17 cellular contexts compared by ENCODE assay signal in the genomic region with DNA sequence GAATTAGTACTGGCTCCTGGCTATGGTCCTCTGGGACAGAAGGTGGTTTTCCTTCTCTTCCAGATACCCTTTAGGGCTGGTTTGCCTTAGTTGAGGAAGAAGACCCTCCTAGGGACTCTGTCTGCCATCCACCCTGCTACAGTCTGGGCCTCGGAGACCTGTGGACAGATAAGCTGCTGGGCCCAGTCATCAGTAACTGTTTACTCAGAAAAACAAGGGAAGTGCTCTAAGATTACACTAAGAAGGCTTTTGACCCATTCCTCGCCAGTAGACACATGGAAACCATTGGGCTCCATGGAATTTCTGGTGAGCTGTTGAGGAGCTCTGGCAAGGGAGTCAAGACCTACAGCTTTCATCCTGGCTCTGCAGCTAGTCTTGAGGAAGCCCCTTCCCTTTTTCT. TPM values are rescaled to one million over a fixed set of nuclear protein-coding genes. Genes with fewer than 3 reads are reported as not detected.
A peak's percentile ranks its signal among the peaks of the same experiment; 100 is the strongest.
DNase-seq lines count a peak whose midpoint lies in the region; ATAC-seq and TF ChIP-seq lines count a peak whose summit lies in the region.
"Had no signal": no experiment of that assay in that cellular context is flagged by ENCODE, and none has a peak within 500 bp of the region (broad histone marks: within the 10 kb centered on the region; RNA-seq: fewer than 3 reads in every experiment).

No MANE protein-coding gene starts in this region.

- H3K4me1 Mint-ChIP-seq in activated CD8-positive, alpha-beta T cell treated with anti-CD3 and anti-CD28 coated beads for 36 hours (ENCODE audit: low read depth) = peaks cover 75% of the 10 kb centered on the region
- H3K4me1 Mint-ChIP-seq in activated CD8-positive, alpha-beta T cell treated with anti-CD3 and anti-CD28 coated beads, Interleukin-2, amount 10 ng/mL, durations not matched to agents 7 days and 5 days (ENCODE audit: low read depth) = peaks cover 63% of the 10 kb centered on the region
- H3K4me1 Mint-ChIP-seq in T-helper 17 cell = peaks cover 62% of the 10 kb centered on the region

- no peaks in the 10 kb centered on the region for H3K27me3 Mint-ChIP-seq in activated CD8-positive, alpha-beta T cell treated with anti-CD3 and anti-CD28 coated beads for 36 hours
- no peaks in the 10 kb centered on the region for H3K27me3 Mint-ChIP-seq in activated CD8-positive, alpha-beta T cell treated with anti-CD3 and anti-CD28 coated beads, Interleukin-2, amount 10 ng/mL, durations not matched to agents 7 days and 5 days (ENCODE audit: low read depth)
- H3K27me3 Mint-ChIP-seq in T-helper 17 cell = no peaks in the 10 kb centered on the region
- H3K27me3 Mint-ChIP-seq: dendritic cell treated with granulocyte-macrophage colony-stimulating factor and Interleukin-4, amounts not matched to agents 40 ng/mL and 50 ng/mL, for 4 days had no signal

- H3K36me3 Mint-ChIP-seq in activated CD8-positive, alpha-beta T cell treated with anti-CD3 and anti-CD28 coated beads for 36 hours (ENCODE audit: low read depth) = peaks cover 29% of the 10 kb centered on the region
- H3K36me3 Mint-ChIP-seq in activated CD8-positive, alpha-beta T cell treated with anti-CD3 and anti-CD28 coated beads, Interleukin-2, amount 10 ng/mL, durations not matched to agents 7 days and 5 days (ENCODE audit: low read depth) = peaks cover 18% of the 10 kb centered on the region
- H3K36me3 Mint-ChIP-seq in T-helper 17 cell (ENCODE audit: low read depth) = no peaks in the 10 kb centered on the region

- no peak for DNase-seq in activated CD8-positive, alpha-beta T cell treated with anti-CD3 and anti-CD28 coated beads for 36 hours
- DNase-seq in activated CD8-positive, alpha-beta T cell treated with anti-CD3 and anti-CD28 coated beads, Interleukin-2, amount 10 ng/mL, durations not matched to agents 7 days and 5 days = no peak
- no peak for DNase-seq in T-helper 17 cell
- peak; percentile 22 for DNase-seq in fibroblast of mammary gland (ENCODE audit: low read depth)
- DNase-seq in head of caudate nucleus = no peak
- no peak for DNase-seq in cortex of kidney (lab: John Stamatoyannopoulos, UW)
- DNase-seq: activated CD4-positive, alpha-beta T cell treated with anti-CD3 and anti-CD28 coated beads, Interleukin-2, amount 50 U/mL, for 48 hours; EL; heart right ventricle; NCI-H2081 treated with DMSO at 0.1 percent for 48 hours; NCI-H526; nucleus accumbens; T1000; tibial artery had no signal

- CTCF ChIA-PET in activated CD8-positive, alpha-beta T cell treated with anti-CD3 and anti-CD28 coated beads for 36 hours (lab: Charles Lee) = no interaction called here
- CTCF ChIA-PET in activated CD8-positive, alpha-beta T cell treated with anti-CD3 and anti-CD28 coated beads, Interleukin-2, amount 10 ng/mL, durations not matched to agents 7 days and 5 days (lab: Charles Lee) = no interaction called here

- peak overlapping the region; percentile 18 for H3K4me2 ChIP-seq in parathyroid adenoma (ENCODE audit: low read length)

- peaks cover 40% of the 10 kb centered on the region for H3K4me1 ChIP-seq in parathyroid adenoma

- H3K9ac ChIP-seq in parathyroid adenoma = no peak overlapping the region

- TF ChIP-seq CTCF in activated CD8-positive, alpha-beta T cell treated with anti-CD3 and anti-CD28 coated beads for 36 hours (IDR thresholded peaks at IDR 0.05) = no peak
- TF ChIP-seq CTCF in fibroblast of mammary gland (conservative IDR thresholded peaks at IDR 0.05; ENCODE audit: control insufficient read depth, insufficient read depth, low read depth, low read length) (no peak), parathyroid adenoma (IDR thresholded peaks at IDR 0.05) (no peak)

- no peak overlapping the region for H3K27ac ChIP-seq in parathyroid adenoma
- H3K27ac ChIP-seq: tibial artery had no signal

- H3K79me2 ChIP-seq in parathyroid adenoma = peaks cover 63% of the 10 kb centered on the region

- H3K36me3 ChIP-seq in parathyroid adenoma (ENCODE audit: control insufficient read depth, insufficient read depth, low read length) = no peaks in the 10 kb centered on the region

- no peak overlapping the region for H3K4me3 ChIP-seq in fibroblast of mammary gland (ENCODE audit: control insufficient read depth, low read depth, low read length)
- no peak overlapping the region for H3K4me3 ChIP-seq in parathyroid adenoma (ENCODE audit: low read depth, low read length)
- H3K4me3 ChIP-seq: heart right ventricle, tibial artery had no signal

- H3K27ac Mint-ChIP-seq in activated CD8-positive, alpha-beta T cell treated with anti-CD3 and anti-CD28 coated beads for 36 hours = peak overlapping the region; percentile 46
- no peak overlapping the region for H3K27ac Mint-ChIP-seq in activated CD8-positive, alpha-beta T cell treated with anti-CD3 and anti-CD28 coated beads, Interleukin-2, amount 10 ng/mL, durations not matched to agents 7 days and 5 days
- peak overlapping the region; percentile 94 for H3K27ac Mint-ChIP-seq in T-helper 17 cell
- H3K27ac Mint-ChIP-seq: dendritic cell treated with granulocyte-macrophage colony-stimulating factor and Interleukin-4, amounts not matched to agents 40 ng/mL and 50 ng/mL, for 4 days had no signal

- POLR2A ChIA-PET in activated CD8-positive, alpha-beta T cell treated with anti-CD3 and anti-CD28 coated beads for 36 hours (lab: Charles Lee) = no interaction called here
- POLR2A ChIA-PET in activated CD8-positive, alpha-beta T cell treated with anti-CD3 and anti-CD28 coated beads, Interleukin-2, amount 10 ng/mL, durations not matched to agents 7 days and 5 days (lab: Charles Lee) = no interaction called here

- H3K9me3 Mint-ChIP-seq in activated CD8-positive, alpha-beta T cell treated with anti-CD3 and anti-CD28 coated beads for 36 hours = no peaks in the 10 kb centered on the region
- H3K9me3 Mint-ChIP-seq in activated CD8-positive, alpha-beta T cell treated with anti-CD3 and anti-CD28 coated beads, Interleukin-2, amount 10 ng/mL, durations not matched to agents 7 days and 5 days (ENCODE audit: insufficient read depth) = no peaks in the 10 kb centered on the region
- H3K9me3 Mint-ChIP-seq: dendritic cell treated with granulocyte-macrophage colony-stimulating factor and Interleukin-4, amounts not matched to agents 40 ng/mL and 50 ng/mL, for 4 days had no signal

- H2AFZ ChIP-seq in parathyroid adenoma = no peak overlapping the region

- no peak overlapping the region for H3K4me3 Mint-ChIP-seq in activated CD8-positive, alpha-beta T cell treated with anti-CD3 and anti-CD28 coated beads for 36 hours
- H3K4me3 Mint-ChIP-seq in activated CD8-positive, alpha-beta T cell treated with anti-CD3 and anti-CD28 coated beads, Interleukin-2, amount 10 ng/mL, durations not matched to agents 7 days and 5 days = no peak overlapping the region
- H3K4me3 Mint-ChIP-seq in T-helper 17 cell = no peak overlapping the region
- H3K4me3 Mint-ChIP-seq: dendritic cell treated with granulocyte-macrophage colony-stimulating factor and Interleukin-4, amounts not matched to agents 40 ng/mL and 50 ng/mL, for 4 days had no signal

- H3K9me3 ChIP-seq in T-helper 17 cell (ENCODE audit: control insufficient read depth, low read length, poor library complexity, severe bottlenecking) = no peaks in the 10 kb centered on the region
- H3K9me3 ChIP-seq in parathyroid adenoma (ENCODE audit: control insufficient read depth, low read length) = no peaks in the 10 kb centered on the region
- H3K9me3 ChIP-seq: heart right ventricle, tibial artery had no signal

- H3K27me3 ChIP-seq in parathyroid adenoma (ENCODE audit: control insufficient read depth, insufficient read depth, low read length) = no peaks in the 10 kb centered on the region
- H3K27me3 ChIP-seq: heart right ventricle, tibial artery had no signal

- ATAC-seq in activated CD8-positive, alpha-beta T cell treated with anti-CD3 and anti-CD28 coated beads for 36 hours = no peak
- no peak for ATAC-seq in activated CD8-positive, alpha-beta T cell treated with anti-CD3 and anti-CD28 coated beads, Interleukin-2, amount 10 ng/mL, durations not matched to agents 7 days and 5 days
- no peak for ATAC-seq in T-helper 17 cell
- ATAC-seq in HG02610 (IDR thresholded peaks at IDR 0.05; ENCODE audit: unreplicated experiment) = no peak
- ATAC-seq: heart right ventricle had no signal

- intact Hi-C loops in activated CD8-positive, alpha-beta T cell treated with anti-CD3 and anti-CD28 coated beads for 36 hours (cut with micrococcal nuclease) = no loop called here
- intact Hi-C loops in head of caudate nucleus (cut with DNase I) = no loop called here

RNA-seq across cellular contexts. Expression of a gene that starts 31.2 kb away (rescaled TPM):
- total RNA-seq in activated CD8-positive, alpha-beta T cell treated with anti-CD3 and anti-CD28 coated beads for 36 hours = 100 to 1,000 TPM; 214 to 218 TPM
- 100 to 1,000 TPM; 201 to 208 TPM for total RNA-seq in activated CD8-positive, alpha-beta T cell treated with anti-CD3 and anti-CD28 coated beads, Interleukin-2, amount 10 ng/mL, durations not matched to agents 7 days and 5 days
- 100 to 1,000 TPM; 121 to 125 TPM for total RNA-seq in T-helper 17 cell
